ENCODE assay signal across 1 cellular context in genomic region chr9:129480227-129480626, GRCh38.
TF ChIP-seq lines count a peak whose summit lies in the region.

No MANE protein-coding gene starts in this region.

TF ChIP-seq in H1, 55 proteins besides CTCF, POLR2A, EP300 and RAD21:
- no peak for TF ChIP-seq POLR2AphosphoS5 (IDR thresholded peaks at IDR 0.05; ENCODE audit: low read depth, low read length)
- no peak for TF ChIP-seq TCF12 (IDR thresholded peaks at IDR 0.05; ENCODE audit: low read depth, low read length)
- TF ChIP-seq TAF7 (optimal IDR thresholded peaks at IDR 0.05; ENCODE audit: borderline replicate concordance, low read depth, low read length) = no peak
- no peak for TF ChIP-seq SAP30 (IDR thresholded peaks at IDR 0.05; ENCODE audit: insufficient read depth, insufficient replicate concordance, low read length)
- TF ChIP-seq TEAD4 (IDR thresholded peaks at IDR 0.05; ENCODE audit: low read depth, low read length) = no peak
- TF ChIP-seq HDAC6 (IDR thresholded peaks at IDR 0.05; ENCODE audit: low read depth, low read length) = no peak
- TF ChIP-seq E2F6 (IDR thresholded peaks at IDR 0.05) = no peak
- TF ChIP-seq ATF2 (IDR thresholded peaks at IDR 0.05; ENCODE audit: low read length) = no peak
- TF ChIP-seq BRCA1 (IDR thresholded peaks at IDR 0.05; ENCODE audit: low read depth, low read length) = no peak
- no peak for TF ChIP-seq EGR1 (IDR thresholded peaks at IDR 0.05; ENCODE audit: borderline replicate concordance, low read depth, low read length)
- TF ChIP-seq TBP (IDR thresholded peaks at IDR 0.05; ENCODE audit: low read depth, low read length) = no peak
- TF ChIP-seq MAX (IDR thresholded peaks at IDR 0.05) = no peak
- no peak for TF ChIP-seq SIRT6 (IDR thresholded peaks at IDR 0.05; ENCODE audit: low read length)
- no peak for TF ChIP-seq SP2 (IDR thresholded peaks at IDR 0.05; ENCODE audit: low read length)
- TF ChIP-seq ZNF274 (IDR thresholded peaks at IDR 0.05; ENCODE audit: borderline replicate concordance, extremely low read depth, low read length) = no peak
- no peak for TF ChIP-seq BACH1 (IDR thresholded peaks at IDR 0.05; ENCODE audit: low read length)
